In genomic region chr12:6662602-6662905, GRCh38 we compare ENCODE assay signal across 9 cellular contexts. TPM values are rescaled to one million over a fixed set of nuclear protein-coding genes. Genes with fewer than 3 reads are reported as not detected.
DNase-seq lines count a peak whose midpoint lies in the region; ATAC-seq lines count a peak whose summit lies in the region.
"Had no signal": no experiment of that assay in that cellular context is flagged by ENCODE, and none has a peak within 500 bp of the region (broad histone marks: within the 10 kb centered on the region; RNA-seq: fewer than 3 reads in every experiment).

No MANE protein-coding gene starts in this region.

- peak overlapping the region; percentile 90 to 96 for H3K27ac Mint-ChIP-seq in activated naive CD4-positive, alpha-beta T cell treated with anti-CD3 and anti-CD28 coated beads, Interleukin-2, amount 50 U/mL, for 72 hours
- H3K27ac Mint-ChIP-seq in stimulated activated effector memory CD8-positive, alpha-beta T cell treated with anti-CD3 and anti-CD28 coated beads, Interleukin-12 subunit alpha, Interleukin-12 subunit beta, amount 100 ng/mL, for 72 hours, result peak overlapping the region; percentile 95

- H3K4me1 ChIP-seq in iPS DF 6.9 (ENCODE audit: control insufficient read depth, insufficient read depth, low read length), result no peaks in the 10 kb centered on the region

- H3K9me3 ChIP-seq in iPS DF 6.9 (ENCODE audit: control insufficient read depth, insufficient read depth, low read length), result no peaks in the 10 kb centered on the region

- H3K27me3 ChIP-seq in iPS DF 6.9 (ENCODE audit: control insufficient read depth, insufficient read depth, low read length), result no peaks in the 10 kb centered on the region; the same call in 1 of the 2 replicates

- H3K4me3 Mint-ChIP-seq in stimulated activated effector memory CD8-positive, alpha-beta T cell treated with anti-CD3 and anti-CD28 coated beads, Interleukin-12 subunit alpha, Interleukin-12 subunit beta, amount 100 ng/mL, for 72 hours, result peak overlapping the region; percentile 87

- peaks cover under 1 to 9% of the 10 kb centered on the region in 2 donors for H3K36me3 Mint-ChIP-seq in activated naive CD4-positive, alpha-beta T cell treated with anti-CD3 and anti-CD28 coated beads, Interleukin-2, amount 50 U/mL, for 72 hours
- peaks cover 68% of the 10 kb centered on the region for H3K36me3 Mint-ChIP-seq in stimulated activated effector memory CD8-positive, alpha-beta T cell treated with anti-CD3 and anti-CD28 coated beads, Interleukin-12 subunit alpha, Interleukin-12 subunit beta, amount 100 ng/mL, for 72 hours

- H3K9me3 Mint-ChIP-seq in activated naive CD4-positive, alpha-beta T cell treated with anti-CD3 and anti-CD28 coated beads, Interleukin-2, amount 50 U/mL, for 72 hours, result peaks cover 0 to 4% of the 10 kb centered on the region in 2 donors
- no peaks in the 10 kb centered on the region for H3K9me3 Mint-ChIP-seq in stimulated activated effector memory CD8-positive, alpha-beta T cell treated with anti-CD3 and anti-CD28 coated beads, Interleukin-12 subunit alpha, Interleukin-12 subunit beta, amount 100 ng/mL, for 72 hours

- peak; percentile 19 for ATAC-seq in HG02678 (IDR thresholded peaks at IDR 0.05; ENCODE audit: unreplicated experiment)
- ATAC-seq in activated naive CD4-positive, alpha-beta T cell treated with anti-CD3 and anti-CD28 coated beads, Interleukin-2, amount 50 U/mL, for 72 hours, result peak; percentile 50 to 64
- peak; percentile 45 for ATAC-seq in stimulated activated effector memory CD8-positive, alpha-beta T cell treated with anti-CD3 and anti-CD28 coated beads, Interleukin-12 subunit alpha, Interleukin-12 subunit beta, amount 100 ng/mL, for 72 hours

- WGBS in iPS DF 6.9 (ENCODE audit: insufficient coverage, insufficient read length), result no CpG with 5 or more reads among the region's 10 CpGs

- no peak overlapping the region for H3K27ac ChIP-seq in iPS DF 6.9 (ENCODE audit: low read length)

- peaks cover 36% of the 10 kb centered on the region for H3K4me1 Mint-ChIP-seq in stimulated activated effector memory CD8-positive, alpha-beta T cell treated with anti-CD3 and anti-CD28 coated beads, Interleukin-12 subunit alpha, Interleukin-12 subunit beta, amount 100 ng/mL, for 72 hours

- H3K36me3 ChIP-seq in iPS DF 6.9 (ENCODE audit: control insufficient read depth, insufficient read depth, low read length), result peaks cover under 1% of the 10 kb centered on the region; the same call in 1 of the 2 replicates

- H3K4me3 ChIP-seq in iPS DF 6.9 (ENCODE audit: low read length), result peak overlapping the region; percentile 88

- DNase-seq in COLO829 (ENCODE audit: low spot score), result peak; percentile 57
- no peak for DNase-seq in activated naive CD4-positive, alpha-beta T cell treated with anti-CD3 and anti-CD28 coated beads, Interleukin-2, amount 50 U/mL, for 72 hours (ENCODE audit: low spot score in 2 of 2)
- DNase-seq in iPS DF 6.9 (ENCODE audit: low read depth, low spot score), result no peak
- no peak for DNase-seq in stimulated activated effector memory CD8-positive, alpha-beta T cell treated with anti-CD3 and anti-CD28 coated beads, Interleukin-12 subunit alpha, Interleukin-12 subunit beta, amount 100 ng/mL, for 72 hours (ENCODE audit: low spot score in 2 of 2)
- DNase-seq in DMS53 treated with DMSO at 0.1 percent for 48 hours (lab: John Stamatoyannopoulos, UW; ENCODE audit: unreplicated experiment), result no peak
- no peak for DNase-seq in NCI-H1694 treated with DMSO at 0.1 percent for 48 hours (lab: John Stamatoyannopoulos, UW)
- no peak for DNase-seq in T-helper 9 cell

RNA-seq across cellular contexts. Expression of gene ING4, which starts 0.4 kb away (rescaled TPM):
- total RNA-seq in activated naive CD4-positive, alpha-beta T cell treated with anti-CD3 and anti-CD28 coated beads, Interleukin-2, amount 50 U/mL, for 72 hours, result 10 to 100 TPM; 18.1 to 24.3 TPM

RNA-seq across cellular contexts. Expression of gene ACRBP, which starts 15.3 kb away (rescaled TPM):
- 1 to 10 TPM; 2.1 to 2.8 TPM for total RNA-seq in activated naive CD4-positive, alpha-beta T cell treated with anti-CD3 and anti-CD28 coated beads, Interleukin-2, amount 50 U/mL, for 72 hours
- total RNA-seq: M059J had no signal

RNA-seq across cellular contexts. Expression of gene ZNF384, which starts 26.6 kb away (rescaled TPM):
- 10 to 100 TPM; 77.1 to 92.6 TPM for total RNA-seq in activated naive CD4-positive, alpha-beta T cell treated with anti-CD3 and anti-CD28 coated beads, Interleukin-2, amount 50 U/mL, for 72 hours

RNA-seq across cellular contexts. Expression of gene LPAR5, which starts 26.8 kb away (rescaled TPM):
- 1 to 10 TPM; 2.8 to 5.1 TPM for total RNA-seq in activated naive CD4-positive, alpha-beta T cell treated with anti-CD3 and anti-CD28 coated beads, Interleukin-2, amount 50 U/mL, for 72 hours
- total RNA-seq: M059J had no signal

RNA-seq across cellular contexts. Expression of gene PIANP, which starts 38.1 kb away (rescaled TPM):
- total RNA-seq in activated naive CD4-positive, alpha-beta T cell treated with anti-CD3 and anti-CD28 coated beads, Interleukin-2, amount 50 U/mL, for 72 hours, result 1 to 10 TPM in 1 of 2 donors, not detected in 1; 1.3 TPM
